ENCODE assay signal across 12 cellular contexts in the genomic region with DNA sequence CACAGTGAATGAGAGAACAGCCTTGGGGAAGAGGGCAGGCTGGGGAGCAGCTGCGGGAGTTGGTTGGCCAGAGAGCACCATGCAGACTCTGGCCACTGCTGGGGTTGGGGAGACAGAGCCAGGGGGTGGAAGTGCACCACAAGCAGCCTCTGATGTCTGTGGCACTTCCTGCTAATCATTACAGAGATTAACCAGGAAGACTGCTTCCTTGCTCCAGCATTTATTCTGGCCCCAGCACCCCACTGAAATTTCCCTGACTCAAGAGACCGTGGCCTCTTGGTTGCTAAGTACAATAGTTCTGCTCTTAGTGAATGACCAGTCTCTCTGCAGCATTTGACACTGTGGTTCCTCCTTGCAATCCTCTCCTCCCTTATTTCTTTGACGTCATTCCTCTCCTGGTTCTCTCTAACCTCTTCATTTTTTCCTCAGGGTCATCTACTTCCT.
DNase-seq lines count a peak whose midpoint lies in the region; ATAC-seq, FAIRE-seq and TF ChIP-seq lines count a peak whose summit lies in the region.
"Had no signal": no experiment of that assay in that cellular context is flagged by ENCODE, and none has a peak within 500 bp of the region (broad histone marks: within the 10 kb centered on the region; RNA-seq: fewer than 3 reads in every experiment).

No MANE protein-coding gene starts in this region.

- no TSS peak for BruUV-seq in IMR-90 (replicated peaks; lab: Mats Ljungman, UMichigan)

- no peak overlapping the region for H3K4me3 Mint-ChIP-seq in effector memory CD8-positive, alpha-beta T cell
- H3K4me3 Mint-ChIP-seq: activated T-cell treated with anti-CD3 and anti-CD28 coated beads, Interleukin-2, amount 50 U/mL, for 24 hours had no signal

- TF ChIP-seq CTCF in A549 (IDR thresholded peaks at IDR 0.05) (no peak), IMR-90 (conservative IDR thresholded peaks at IDR 0.05; ENCODE audit: low read depth, low read length) (no peak), esophagus squamous epithelium (IDR thresholded peaks at IDR 0.05) (no peak)

- H3K4me1 Mint-ChIP-seq in effector memory CD8-positive, alpha-beta T cell (ENCODE audit: low read depth in 2 of 2), result no peaks in the 10 kb centered on the region

- CTCF ChIA-PET in A549 (lab: Yijun Ruan, JAX), result no interaction called here
- CTCF ChIA-PET in IMR-90 (lab: Yijun Ruan, JAX), result no interaction called here

- H2AFZ ChIP-seq in IMR-90 (replicated peaks; ENCODE audit: low read length, poor library complexity), result peak overlapping the region; percentile 13

- H2BK120ac ChIP-seq in IMR-90 (ENCODE audit: low read depth, low read length), result 0 out of 2 replicates have a peak overlapping the region, but pooled peaks have one; percentile 15

- DNase-seq in A549 (ENCODE audit: low read depth in 1 of 2, low spot score in 1 of 2), result peak in 1 of 2 experiments; percentile 23
- peak; percentile 68 for DNase-seq in IMR-90
- no peak for DNase-seq in esophagus squamous epithelium (lab: John Stamatoyannopoulos, UW)
- DNase-seq in myocyte (ENCODE audit: low read depth), result peak; percentile 61
- DNase-seq in ecto neural progenitor cell (ENCODE audit: low spot score), result no peak
- DNase-seq in HTR-8/SVneo (ENCODE audit: insufficient read length, low spot score), result no peak
- no peak for DNase-seq in effector memory CD8-positive, alpha-beta T cell
- DNase-seq in activated CD4-positive, alpha-beta T cell treated with anti-CD3 and anti-CD28 coated beads for 48 hours, result no peak
- DNase-seq: activated T-cell treated with anti-CD3 and anti-CD28 coated beads, Interleukin-2, amount 50 U/mL, for 24 hours; NCI-H1092 treated with DMSO at 0.1 percent for 48 hours had no signal

- POLR2A ChIA-PET in A549 (lab: Yijun Ruan, JAX) (no interaction called here), IMR-90 (lab: Charles Lee; ENCODE audit: unreplicated experiment) (no interaction called here)

- H4K5ac ChIP-seq in IMR-90 (ENCODE audit: low read depth, low read length), result 0 out of 2 replicates have a peak overlapping the region, but pooled peaks have one; percentile 46

- peak overlapping the region; percentile 40; the same call in 1 of the 2 replicates for H3K4ac ChIP-seq in IMR-90 (ENCODE audit: low read depth, low read length)

- H3K27ac Mint-ChIP-seq in effector memory CD8-positive, alpha-beta T cell, result no peak overlapping the region
- H3K27ac Mint-ChIP-seq: activated T-cell treated with anti-CD3 and anti-CD28 coated beads, Interleukin-2, amount 50 U/mL, for 24 hours had no signal

- no peaks in the 10 kb centered on the region for H3K27me3 ChIP-seq in IMR-90 (ENCODE audit: control insufficient read depth, insufficient read depth, low read length)
- H3K27me3 ChIP-seq in esophagus squamous epithelium, result no peaks in the 10 kb centered on the region
- H3K27me3 ChIP-seq: suprapubic skin had no signal

- 0 out of 2 replicates have a peak overlapping the region, but pooled peaks have one; percentile 23 for H3K14ac ChIP-seq in IMR-90 (replicated peaks; ENCODE audit: low read depth, low read length)

- no peak overlapping the region for H3K23ac ChIP-seq in IMR-90 (ENCODE audit: low read depth, low read length)

- TF ChIP-seq RAD21 in A549 (conservative IDR thresholded peaks at IDR 0.05 in 1 of 2, IDR thresholded peaks at IDR 0.05 in 1 of 2) (no peak), IMR-90 (IDR thresholded peaks at IDR 0.05; ENCODE audit: low read length) (no peak)

- peak overlapping the region; percentile 38; the same call in 1 of the 2 replicates for H3K18ac ChIP-seq in IMR-90 (ENCODE audit: low read depth, low read length)

- H3K27ac ChIP-seq in A549 (peak overlapping the region; percentile 21 to 51; a peak in 3 of 6 replicates), IMR-90 (ENCODE audit: insufficient read depth, low read length) (no peak overlapping the region), esophagus squamous epithelium (peak overlapping the region in 3 of 4 donors; percentile 48 to 67 (median 62))
- H3K27ac ChIP-seq: suprapubic skin had no signal

- TF ChIP-seq POLR2A in A549 (IDR thresholded peaks at IDR 0.05; ENCODE audit: low read length) (no peak), IMR-90 (IDR thresholded peaks at IDR 0.05; ENCODE audit: low read depth, low read length) (no peak), esophagus squamous epithelium (IDR thresholded peaks at IDR 0.05) (no peak)

- 68% methylated on average over 3 of the region's 3 CpGs for WGBS in A549 (ENCODE audit: missing lambda C conversion rate)
- 48% methylated on average over 2 of the region's 3 CpGs; no CpG with 5 or more reads in 1 of the 2 experiments for WGBS in IMR-90 (ENCODE audit: extremely low coverage in 2 of 2, insufficient read length in 1 of 2), 2 experiments
- WGBS in esophagus squamous epithelium, 2 donors, result 66 to 73% methylated on average over 3 of the region's 3 CpGs

- intact Hi-C loops in IMR-90 (cut with micrococcal nuclease), result no loop called here
- intact Hi-C loops in esophagus squamous epithelium (cut with DNase I), result no loop called here

- peak in 1 of 2 experiments; percentile 66; a peak in 3 of 6 replicates for ATAC-seq in A549
- ATAC-seq in IMR-90 (ENCODE audit: low read depth), result peak; percentile 15
- no peak for ATAC-seq in effector memory CD8-positive, alpha-beta T cell (replicated peaks)

- no peak overlapping the region; the same call in 1 of the 2 replicates for H2AK5ac ChIP-seq in IMR-90 (ENCODE audit: low read depth, low read length)

- H2BK5ac ChIP-seq in IMR-90 (ENCODE audit: low read depth, low read length, poor library complexity, severe bottlenecking), result no peak overlapping the region

- H3K4me2 ChIP-seq in A549 (peak overlapping the region; percentile 16; the same call in 1 of the 3 replicates), IMR-90 (ENCODE audit: low read depth, low read length) (no peak overlapping the region)

- H4K91ac ChIP-seq in IMR-90 (ENCODE audit: insufficient read depth, low read depth, low read length), result 0 out of 2 replicates have a peak overlapping the region, but pooled peaks have one; percentile 0

- H4K8ac ChIP-seq in IMR-90 (ENCODE audit: low read depth in 2 of 2, low read length in 2 of 2), result no peak overlapping the region

- H3K9me3 ChIP-seq in A549 (no peaks in the 10 kb centered on the region), IMR-90 (ENCODE audit: control insufficient read depth, insufficient read depth, low read length) (no peaks in the 10 kb centered on the region), esophagus squamous epithelium (no peaks in the 10 kb centered on the region)
- H3K9me3 ChIP-seq: suprapubic skin had no signal

- H3K9ac ChIP-seq in IMR-90 (ENCODE audit: low read depth, low read length), result no peak overlapping the region

- dilution Hi-C loops in IMR-90 (cut with HindIII; ENCODE audit: low sequenced_read_pairs, unreplicated experiment), result no loop called here

- in situ Hi-C loops in IMR-90 (cut with MboI; ENCODE audit: low sequenced_read_pairs), result no loop called here

- no peaks in the 10 kb centered on the region for H3K36me3 Mint-ChIP-seq in effector memory CD8-positive, alpha-beta T cell (ENCODE audit: insufficient read depth)

- no peaks in the 10 kb centered on the region for H3K79me1 ChIP-seq in IMR-90 (ENCODE audit: low read depth in 1 of 2, low read length in 2 of 2)

- H3K4me3 ChIP-seq in A549 (no peak overlapping the region), IMR-90 (ENCODE audit: insufficient read depth, low read depth, low read length) (no peak overlapping the region), esophagus squamous epithelium (no peak overlapping the region)
- H3K4me3 ChIP-seq: suprapubic skin had no signal

- no peak overlapping the region for H2BK20ac ChIP-seq in IMR-90 (ENCODE audit: low read depth, low read length)

- H3K56ac ChIP-seq in IMR-90 (ENCODE audit: extremely low read depth, insufficient read depth, low read length), result no peak overlapping the region

- FAIRE-seq in A549 (lab: Jason Lieb, UNC) (no peak), HTR-8/SVneo (lab: Jason Lieb, UNC) (no peak)
- FAIRE-seq: TTC549 had no signal

- H3K4me1 ChIP-seq in A549 (peaks cover 31% of the 10 kb centered on the region), IMR-90 (ENCODE audit: control insufficient read depth, insufficient read depth, low read length) (peaks cover 17% of the 10 kb centered on the region), esophagus squamous epithelium (peaks cover 22 to 48% (median 36%) of the 10 kb centered on the region in 3 donors)

- H2AK9ac ChIP-seq in IMR-90 (replicated peaks; ENCODE audit: low read depth, low read length, poor library complexity), result no peak overlapping the region

- TF ChIP-seq EP300 in A549 (IDR thresholded peaks at IDR 0.05), result no peak

- H4K20me1 ChIP-seq in IMR-90 (ENCODE audit: insufficient read depth, low read length), result no peaks in the 10 kb centered on the region

- H3K36me3 ChIP-seq in IMR-90 (ENCODE audit: control insufficient read depth, insufficient read depth, low read length) (no peaks in the 10 kb centered on the region), esophagus squamous epithelium (no peaks in the 10 kb centered on the region)
- H3K36me3 ChIP-seq: suprapubic skin had no signal

- no peaks in the 10 kb centered on the region for H3K9me3 Mint-ChIP-seq in effector memory CD8-positive, alpha-beta T cell
- H3K9me3 Mint-ChIP-seq: activated T-cell treated with anti-CD3 and anti-CD28 coated beads, Interleukin-2, amount 50 U/mL, for 24 hours had no signal

- H3K27me3 Mint-ChIP-seq in effector memory CD8-positive, alpha-beta T cell, result peaks cover 5 to 14% of the 10 kb centered on the region in 2 donors

- no peak overlapping the region; the same call in 2 of the 3 replicates for H2BK15ac ChIP-seq in IMR-90 (ENCODE audit: low read depth, low read length)

- H3K9me1 ChIP-seq in IMR-90 (ENCODE audit: insufficient read depth, low read length), result peaks cover 15% of the 10 kb centered on the region

TF ChIP-seq in A549, 52 proteins besides CTCF, POLR2A, EP300 and RAD21:
- TF ChIP-seq FOSL2 (IDR thresholded peaks at IDR 0.05) (no peak), FOSL2 (CRISPR knock-in tag; IDR thresholded peaks at IDR 0.05) (no peak), FOSB (CRISPR knock-in tag; IDR thresholded peaks at IDR 0.05) (no peak)
TF ChIP-seq in A549: peak in this region for 0.

TF ChIP-seq in IMR-90, 13 proteins besides CTCF, POLR2A, EP300 and RAD21 (continues in another document):
- TF ChIP-seq MAFK (IDR thresholded peaks at IDR 0.05; ENCODE audit: low read depth, low read length) (no peak), RFX5 (IDR thresholded peaks at IDR 0.05; ENCODE audit: low read depth, low read length) (no peak), FOS (IDR thresholded peaks at IDR 0.05; ENCODE audit: low read depth, low read length) (no peak), CEBPB (IDR thresholded peaks at IDR 0.05; ENCODE audit: low read depth, low read length) (no peak), BHLHE40 (IDR thresholded peaks at IDR 0.05; ENCODE audit: low read depth, low read length) (no peak)
- TF ChIP-seq, protein P1, sequence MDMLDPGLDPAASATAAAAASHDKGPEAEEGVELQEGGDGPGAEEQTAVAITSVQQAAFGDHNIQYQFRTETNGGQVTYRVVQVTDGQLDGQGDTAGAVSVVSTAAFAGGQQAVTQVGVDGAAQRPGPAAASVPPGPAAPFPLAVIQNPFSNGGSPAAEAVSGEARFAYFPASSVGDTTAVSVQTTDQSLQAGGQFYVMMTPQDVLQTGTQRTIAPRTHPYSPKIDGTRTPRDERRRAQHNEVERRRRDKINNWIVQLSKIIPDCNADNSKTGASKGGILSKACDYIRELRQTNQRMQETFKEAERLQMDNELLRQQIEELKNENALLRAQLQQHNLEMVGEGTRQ (IDR thresholded peaks at IDR 0.05; ENCODE audit: low read depth, low read length), result no peak

Comparison
In these comparisons a context has a peak if more than half of its experiments do, and no peak if none do; other contexts are left out.
1. DNase-seq: peak in IMR-90 (single experiment) and myocyte (single experiment); none in esophagus squamous epithelium (single experiment), ecto neural progenitor cell (single experiment), HTR-8/SVneo (single experiment), effector memory CD8-positive, alpha-beta T cell (0 of 3) and activated CD4-positive, alpha-beta T cell treated with anti-CD3 and anti-CD28 coated beads for 48 hours (single experiment).